Comparison of ENCODE assay signal across 8 cellular contexts in the genomic region with DNA sequence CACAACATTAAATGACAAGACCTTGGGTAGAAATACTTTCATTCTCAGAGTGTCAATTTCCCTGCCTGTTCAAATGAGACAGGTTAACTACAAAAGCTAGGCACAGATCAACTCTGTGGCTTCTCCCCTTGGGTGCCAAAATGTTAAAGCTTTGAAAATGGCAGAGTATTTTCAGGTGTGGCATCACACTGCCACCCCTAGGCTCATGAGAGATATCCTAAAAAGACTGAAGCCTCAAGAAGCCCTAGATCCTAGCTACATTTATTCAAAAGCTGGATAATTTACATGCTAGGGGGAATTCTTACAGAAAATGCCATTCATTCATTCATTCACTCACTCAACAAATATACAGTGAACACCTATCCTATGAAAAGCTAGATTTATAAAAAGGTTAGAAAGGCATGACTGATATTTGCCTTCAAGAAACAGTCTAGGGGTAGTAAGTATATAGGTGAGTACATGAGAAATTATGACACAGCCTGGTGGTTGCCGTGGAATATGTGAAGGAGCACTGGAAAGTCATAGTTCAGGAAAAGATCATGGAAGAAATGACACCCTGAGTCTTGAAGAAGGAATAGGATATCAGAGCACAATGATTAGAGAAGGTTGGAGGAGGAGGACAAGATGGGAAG. TPM values are rescaled to one million over a fixed set of nuclear protein-coding genes. Genes with fewer than 3 reads are reported as not detected.
DNase-seq lines count a peak whose midpoint lies in the region; ATAC-seq and TF ChIP-seq lines count a peak whose summit lies in the region.

No MANE protein-coding gene starts in this region.

- peak in 3 of 4 experiments; percentile 8 to 25 (median 24) for TF ChIP-seq CTCF in sigmoid colon (IDR thresholded peaks at IDR 0.05)

- intact Hi-C loops in sigmoid colon (cut with DNase I) = loop anchor here (2.0 to 10.0 kb wide), 2 partner anchors 260 to 590 kb away; no protein-coding TSS in a partner anchor

- no peak for TF ChIP-seq EP300 in sigmoid colon (IDR thresholded peaks at IDR 0.05)

- no peak for ATAC-seq in HG02588 (IDR thresholded peaks at IDR 0.05; ENCODE audit: unreplicated experiment)

- no peak overlapping the region for H3K4me3 ChIP-seq in sigmoid colon

- H3K9me3 ChIP-seq in sigmoid colon = no peaks in the 10 kb centered on the region

- no peaks in the 10 kb centered on the region for H3K27me3 ChIP-seq in sigmoid colon

- WGBS in sigmoid colon, 2 donors = 66 to 76% methylated on average over 1 of the region's 1 CpG

- DNase-seq in ACHN (peak; percentile 21), GDM1 (lab: John Stamatoyannopoulos, UW) (peak; percentile 22), NCI-H82 (lab: John Stamatoyannopoulos, UW) (peak; percentile 72), dermis blood vessel endothelial cell (peak; percentile 28), sigmoid colon (no peak), germinal center (ENCODE audit: low spot score) (no peak)
- no peak for DNase-seq in stimulated activated CD4-positive, alpha-beta T cell treated with anti-CD3 and anti-CD28 coated beads, Interleukin-4, amount 100 ng/mL, for 4 hours

- no peak for TF ChIP-seq POLR2A in sigmoid colon (IDR thresholded peaks at IDR 0.05)

- no peaks in the 10 kb centered on the region for H3K36me3 ChIP-seq in sigmoid colon

- H3K4me1 ChIP-seq in sigmoid colon = no peaks in the 10 kb centered on the region

- in situ Hi-C loops in ACHN (cut with HindIII; ENCODE audit: low pct_ligation_motif_present, low pct_unique_long_range_greater_than_20kb, low sequenced_read_pairs) = no loop called here

- H3K27ac ChIP-seq in sigmoid colon = no peak overlapping the region

RNA-seq across cellular contexts. Expression of a gene that starts 15.9 kb away (rescaled TPM):
- total RNA-seq in dermis blood vessel endothelial cell = 22.1 and 25.8 TPM in 2 replicates
- 10 to 100 TPM; 41.8 to 54.2 (median 50.6) TPM for total RNA-seq in sigmoid colon
- 10 to 100 TPM; 35.8 to 83.7 (median 54.7) TPM for polyA plus RNA-seq in sigmoid colon

Comparison
In these comparisons a context has a peak if more than half of its experiments do, and no peak if none do; other contexts are left out.
1. DNase-seq: peak in ACHN (single experiment), GDM1 (single experiment), NCI-H82 (single experiment) and dermis blood vessel endothelial cell (single experiment); none in sigmoid colon (single experiment), germinal center (single experiment) and stimulated activated CD4-positive, alpha-beta T cell treated with anti-CD3 and anti-CD28 coated beads, Interleukin-4, amount 100 ng/mL, for 4 hours (0 of 2).